ENCODE assay signal across 18 cellular contexts in the genomic region with DNA sequence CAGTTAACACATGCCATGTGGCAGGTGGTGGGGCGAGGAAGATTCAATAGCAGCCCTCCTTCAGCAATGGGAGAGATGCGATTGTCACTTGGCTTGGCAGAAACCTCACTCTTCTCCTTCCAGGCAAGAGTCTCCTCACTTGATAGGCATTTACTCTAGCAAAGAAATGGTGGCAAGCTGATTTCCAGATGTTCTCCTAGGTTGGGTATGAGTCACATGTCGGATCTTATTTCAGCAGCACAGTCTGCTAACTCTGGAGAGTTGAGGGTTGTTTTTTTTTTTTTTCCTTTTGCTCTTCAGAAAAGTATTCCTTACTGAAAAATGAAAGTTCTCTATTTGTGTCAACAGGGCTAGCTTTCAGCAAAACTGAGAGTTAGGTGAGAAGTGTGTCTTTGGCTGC.
DNase-seq lines count a peak whose midpoint lies in the region; ATAC-seq and TF ChIP-seq lines count a peak whose summit lies in the region.
"Had no signal": no experiment of that assay in that cellular context is flagged by ENCODE, and none has a peak within 500 bp of the region (broad histone marks: within the 10 kb centered on the region; RNA-seq: fewer than 3 reads in every experiment).

No MANE protein-coding gene starts in this region.

- H3K27me3 Mint-ChIP-seq in HFFc6 (ENCODE audit: insufficient read depth) (no peaks in the 10 kb centered on the region), endothelial cell (ENCODE audit: unreplicated experiment) (no peaks in the 10 kb centered on the region)
- H3K27me3 Mint-ChIP-seq: activated naive CD8-positive, alpha-beta T cell; stimulated activated naive CD8-positive, alpha-beta T cell treated with anti-CD3 and anti-CD28 coated beads, Interleukin-15, Interleukin-2, amounts not matched to agents 100 ng/mL and 50 ng/mL, for 24 hours had no signal

- H3K9me3 Mint-ChIP-seq in HFFc6 = no peaks in the 10 kb centered on the region
- no peaks in the 10 kb centered on the region for H3K9me3 Mint-ChIP-seq in endothelial cell (ENCODE audit: unreplicated experiment)
- H3K9me3 Mint-ChIP-seq: natural killer cell; stimulated activated naive CD8-positive, alpha-beta T cell treated with anti-CD3 and anti-CD28 coated beads, Interleukin-15, Interleukin-2, amounts not matched to agents 100 ng/mL and 50 ng/mL, for 24 hours had no signal

- H3K36me3 Mint-ChIP-seq in HFFc6 (ENCODE audit: low read depth) (no peaks in the 10 kb centered on the region), endothelial cell (ENCODE audit: low read depth, unreplicated experiment) (no peaks in the 10 kb centered on the region)
- H3K36me3 Mint-ChIP-seq: activated naive CD8-positive, alpha-beta T cell; natural killer cell had no signal

- H3K4me1 Mint-ChIP-seq in HFFc6 (ENCODE audit: low read depth) (no peaks in the 10 kb centered on the region), endothelial cell (ENCODE audit: unreplicated experiment) (no peaks in the 10 kb centered on the region)
- H3K4me1 Mint-ChIP-seq: natural killer cell had no signal

- H3K4me3 ChIP-seq in breast epithelium (no peak overlapping the region), kidney epithelial cell (ENCODE audit: low read depth, low read length) (no peak overlapping the region)
- H3K4me3 ChIP-seq: sigmoid colon had no signal

- H3K4me1 ChIP-seq in breast epithelium = no peaks in the 10 kb centered on the region
- H3K4me1 ChIP-seq: sigmoid colon had no signal

- H3K27me3 ChIP-seq in breast epithelium (peaks cover 0 to 10% of the 10 kb centered on the region in 2 donors), kidney epithelial cell (ENCODE audit: control insufficient read depth, insufficient read depth, low read length) (no peaks in the 10 kb centered on the region)

- DNase-seq in AG09319 (ENCODE audit: extremely low read depth, low read depth) (peak; percentile 35), HFFc6 (peak; percentile 0), breast epithelium (ENCODE audit: low spot score in 2 of 2) (no peak), kidney epithelial cell (ENCODE audit: low read depth) (peak; percentile 23), endothelial cell (ENCODE audit: low spot score) (no peak), kidney glomerular epithelial cell (lab: John Stamatoyannopoulos, UW) (no peak), amygdala (lab: John Stamatoyannopoulos, UW) (no peak)
- DNase-seq: cortex of kidney, islet precursor cell, natural killer cell, NCI-H1436 treated with DMSO at 0.1 percent for 48 hours, sigmoid colon had no signal

- H3K4me3 Mint-ChIP-seq in HFFc6 = no peak overlapping the region
- H3K4me3 Mint-ChIP-seq in endothelial cell (ENCODE audit: unreplicated experiment) = no peak overlapping the region
- H3K4me3 Mint-ChIP-seq: activated naive CD8-positive, alpha-beta T cell; natural killer cell; stimulated activated naive CD8-positive, alpha-beta T cell treated with anti-CD3 and anti-CD28 coated beads, Interleukin-15, Interleukin-2, amounts not matched to agents 100 ng/mL and 50 ng/mL, for 24 hours had no signal

- no peaks in the 10 kb centered on the region for H3K9me3 ChIP-seq in breast epithelium
- H3K9me3 ChIP-seq: sigmoid colon had no signal

- no peak for TF ChIP-seq POLR2A in breast epithelium (IDR thresholded peaks at IDR 0.05)

- H3K36me3 ChIP-seq in breast epithelium (no peaks in the 10 kb centered on the region), kidney epithelial cell (ENCODE audit: control insufficient read depth, insufficient read depth, low read length) (no peaks in the 10 kb centered on the region)
- H3K36me3 ChIP-seq: sigmoid colon had no signal

- TF ChIP-seq CTCF in AG09319 (IDR thresholded peaks at IDR 0.05; ENCODE audit: low read depth, low read length) = no peak
- no peak for TF ChIP-seq CTCF in HFFc6 (IDR thresholded peaks at IDR 0.05)
- TF ChIP-seq CTCF in breast epithelium (IDR thresholded peaks at IDR 0.05) = no peak
- TF ChIP-seq CTCF in kidney epithelial cell (IDR thresholded peaks at IDR 0.05; ENCODE audit: insufficient read depth, low read length, poor library complexity, severe bottlenecking) = no peak
- no peak for TF ChIP-seq CTCF in endothelial cell (IDR thresholded peaks at IDR 0.05; ENCODE audit: unreplicated experiment)

- no peak for ATAC-seq in GM18517 (IDR thresholded peaks at IDR 0.05; ENCODE audit: unreplicated experiment)
- ATAC-seq: HepG2, natural killer cell had no signal

- H3K27ac ChIP-seq in breast epithelium = peak overlapping the region; percentile 26 to 72
- H3K27ac ChIP-seq: C4-2B, sigmoid colon, VCaP had no signal

- intact Hi-C loops in breast epithelium (cut with DNase I; ENCODE audit: low total_unique reads) = no loop called here

- H3K27ac Mint-ChIP-seq in HFFc6 = no peak overlapping the region
- no peak overlapping the region for H3K27ac Mint-ChIP-seq in endothelial cell (ENCODE audit: unreplicated experiment)
- H3K27ac Mint-ChIP-seq: activated naive CD8-positive, alpha-beta T cell; natural killer cell; stimulated activated naive CD8-positive, alpha-beta T cell treated with anti-CD3 and anti-CD28 coated beads, Interleukin-15, Interleukin-2, amounts not matched to agents 100 ng/mL and 50 ng/mL, for 24 hours had no signal

Comparison
In these comparisons a context has a peak if more than half of its experiments do, and no peak if none do; other contexts are left out.
1. DNase-seq: peak in AG09319 (single experiment), HFFc6 (single experiment) and kidney epithelial cell (single experiment); none in breast epithelium (0 of 2), endothelial cell (single experiment), kidney glomerular epithelial cell (single experiment) and amygdala (0 of 56).